ENCODE assay signal across 9 cellular contexts in genomic region chr11:64306876-64307622, GRCh38. TPM values are rescaled to one million over a fixed set of nuclear protein-coding genes. Genes with fewer than 3 reads are reported as not detected.
DNase-seq lines count a peak whose midpoint lies in the region; ATAC-seq and TF ChIP-seq lines count a peak whose summit lies in the region.
"Had no signal": no experiment of that assay in that cellular context is flagged by ENCODE, and none has a peak within 500 bp of the region (broad histone marks: within the 10 kb centered on the region; RNA-seq: fewer than 3 reads in every experiment).

No MANE protein-coding gene starts in this region.

- TF ChIP-seq RAD21 in SK-N-SH (IDR thresholded peaks at IDR 0.05; ENCODE audit: low read length) = no peak

- H3K9me3 ChIP-seq in SK-N-SH = no peaks in the 10 kb centered on the region

- H3K4me3 Mint-ChIP-seq in activated naive CD8-positive, alpha-beta T cell treated with anti-CD3 and anti-CD28 coated beads, Interleukin-2, amount 10 ng/mL, durations not matched to agents 7 days and 5 days = peak overlapping the region; percentile 94

- H3K9ac ChIP-seq in SK-N-SH = peak overlapping the region; percentile 65; the same call in 1 of the 2 replicates

- TF ChIP-seq EP300 in SK-N-SH (IDR thresholded peaks at IDR 0.05; ENCODE audit: borderline replicate concordance in 1 of 2, low read depth in 1 of 2, low read length in 1 of 2) = no peak

- POLR2A ChIA-PET in SK-N-SH (lab: Yijun Ruan, JAX) = interaction anchor here (1.6 kb wide), 1 partner anchor 11 kb away, joined by 9 read pairs; the partner anchor contains the start of gene PRDX5
- POLR2A ChIA-PET in activated naive CD8-positive, alpha-beta T cell treated with anti-CD3 and anti-CD28 coated beads, Interleukin-2, amount 10 ng/mL, durations not matched to agents 7 days and 5 days (lab: Charles Lee) = interaction anchor here (1.0 to 4.6 kb wide), 3 partner anchors 11 to 37 kb away, joined by 6 to 45 read pairs (median 8); partner anchors contain the start of genes PRDX5 and TRMT112

- CTCF ChIA-PET in SK-N-SH (lab: Yijun Ruan, JAX) = interaction anchor here (1.0 to 6.7 kb wide), 3 partner anchors 10 to 24 kb away, joined by 3 to 196 read pairs (median 27); partner anchors contain the start of genes BAD, GPR137, KCNK4 and PRDX5

- no peaks in the 10 kb centered on the region for H3K9me2 ChIP-seq in SK-N-SH

- peak overlapping the region; percentile 88 for H3K27ac Mint-ChIP-seq in activated naive CD8-positive, alpha-beta T cell treated with anti-CD3 and anti-CD28 coated beads, Interleukin-2, amount 10 ng/mL, durations not matched to agents 7 days and 5 days

- peaks cover 12% of the 10 kb centered on the region for H3F3A ChIP-seq in SK-N-SH (replicated peaks; ENCODE audit: insufficient read depth)

- H3K36me3 Mint-ChIP-seq in activated naive CD8-positive, alpha-beta T cell treated with anti-CD3 and anti-CD28 coated beads, Interleukin-2, amount 10 ng/mL, durations not matched to agents 7 days and 5 days = peaks cover 4% of the 10 kb centered on the region

- peaks cover 34% of the 10 kb centered on the region; the same call in 1 of the 2 replicates for H3K79me2 ChIP-seq in SK-N-SH (ENCODE audit: insufficient read depth)

- 70% methylated on average over 9 of the region's 15 CpGs for WGBS in SK-N-SH (ENCODE audit: low lambda C conversion rate)

- H4K20me1 ChIP-seq in SK-N-SH (ENCODE audit: insufficient read depth) = no peaks in the 10 kb centered on the region

- peaks cover under 1% of the 10 kb centered on the region for H3K27me3 Mint-ChIP-seq in activated naive CD8-positive, alpha-beta T cell treated with anti-CD3 and anti-CD28 coated beads, Interleukin-2, amount 10 ng/mL, durations not matched to agents 7 days and 5 days

- H3K4me1 Mint-ChIP-seq in activated naive CD8-positive, alpha-beta T cell treated with anti-CD3 and anti-CD28 coated beads, Interleukin-2, amount 10 ng/mL, durations not matched to agents 7 days and 5 days = peaks cover 22% of the 10 kb centered on the region

- peaks cover 5 to 18% of the 10 kb centered on the region in 2 experiments; a peak in 2 of 4 replicates for H3K4me1 ChIP-seq in SK-N-SH (ENCODE audit: control insufficient read depth in 1 of 2, insufficient read depth in 2 of 2, low read depth in 1 of 2, low read length in 1 of 2)

- H3K27me3 ChIP-seq in SK-N-SH (ENCODE audit: insufficient read depth) (no peaks in the 10 kb centered on the region), layer of hippocampus (ENCODE audit: control insufficient read depth, insufficient read depth, low read length) (no peaks in the 10 kb centered on the region)

- no peak for TF ChIP-seq CTCF in SK-N-SH (IDR thresholded peaks at IDR 0.05)

- DNase-seq in SK-N-SH = no peak
- DNase-seq in activated naive CD8-positive, alpha-beta T cell treated with anti-CD3 and anti-CD28 coated beads, Interleukin-2, amount 10 ng/mL, durations not matched to agents 7 days and 5 days = no peak
- DNase-seq in substantia nigra (lab: John Stamatoyannopoulos, UW) = peak in 23 of 49 donors; percentile 9 to 57 (median 37)
- DNase-seq in RPMI8226 = no peak
- no peak for DNase-seq in NOMO-1 treated with DMSO at 0.1 percent for 48 hours (lab: John Stamatoyannopoulos, UW; ENCODE audit: unreplicated experiment)

- H3K36me3 ChIP-seq in SK-N-SH (replicated peaks in 1 of 2; ENCODE audit: control insufficient read depth in 1 of 2, insufficient read depth in 2 of 2, low read length in 1 of 2) = peaks cover 0 to 2% of the 10 kb centered on the region in 2 experiments

- ATAC-seq in SK-N-SH treated with all-trans-retinoic acid at 6 μM for 48 hours = no peak
- no peak for ATAC-seq in activated naive CD8-positive, alpha-beta T cell treated with anti-CD3 and anti-CD28 coated beads, Interleukin-2, amount 10 ng/mL, durations not matched to agents 7 days and 5 days (ENCODE audit: low read depth)
- ATAC-seq in HG02610 (IDR thresholded peaks at IDR 0.05; ENCODE audit: unreplicated experiment) = no peak

- no peaks in the 10 kb centered on the region for H3K9me3 Mint-ChIP-seq in activated naive CD8-positive, alpha-beta T cell treated with anti-CD3 and anti-CD28 coated beads, Interleukin-2, amount 10 ng/mL, durations not matched to agents 7 days and 5 days

- H3K4me2 ChIP-seq in SK-N-SH = peak overlapping the region; percentile 99

- H3K27ac ChIP-seq in SK-N-SH (ENCODE audit: low read depth in 2 of 2, low read length in 1 of 2) = no peak overlapping the region; a peak in 1 of 4 replicates
- peak overlapping the region; percentile 84 for H3K27ac ChIP-seq in layer of hippocampus (ENCODE audit: low read depth, low read length)
- peak overlapping the region; percentile 69 for H3K27ac ChIP-seq in substantia nigra (ENCODE audit: low read depth, low read length, poor library complexity, severe bottlenecking)

- peak overlapping the region; percentile 65 to 78 for H3K4me3 ChIP-seq in SK-N-SH (ENCODE audit: low read depth in 2 of 2, low read length in 1 of 2)

- H2AFZ ChIP-seq in SK-N-SH (ENCODE audit: low read depth) = no peak overlapping the region

TF ChIP-seq in SK-N-SH, 30 proteins besides CTCF, POLR2A, EP300 and RAD21 (continues in another document):
- TF ChIP-seq ELF1 (IDR thresholded peaks at IDR 0.05) = no peak
- no peak for TF ChIP-seq IRF3 (IDR thresholded peaks at IDR 0.05; ENCODE audit: low read depth, low read length)
- TF ChIP-seq TAF1 (IDR thresholded peaks at IDR 0.05; ENCODE audit: borderline replicate concordance, low read depth, low read length) = no peak
- no peak for TF ChIP-seq JUND (IDR thresholded peaks at IDR 0.05)
- no peak for TF ChIP-seq TCF12 (IDR thresholded peaks at IDR 0.05)
- TF ChIP-seq YY1 (IDR thresholded peaks at IDR 0.05; ENCODE audit: low read depth) = no peak
- no peak for TF ChIP-seq MEF2A (IDR thresholded peaks at IDR 0.05; ENCODE audit: borderline replicate concordance, low read depth)
- no peak for TF ChIP-seq SMC3 (IDR thresholded peaks at IDR 0.05; ENCODE audit: low read depth, low read length)

TF ChIP-seq in SK-N-SH treated with all-trans-retinoic acid at 6 μM for 48 hours, 23 proteins besides CTCF, POLR2A, EP300 and RAD21:
- TF ChIP-seq RARB (CRISPR knock-in tag; IDR thresholded peaks at IDR 0.05) (no peak), CSRNP3 (CRISPR knock-in tag; IDR thresholded peaks at IDR 0.05) (no peak), GLIS3 (CRISPR knock-in tag; IDR thresholded peaks at IDR 0.05) (no peak), OSR1 (CRISPR knock-in tag; IDR thresholded peaks at IDR 0.05) (no peak), ZNF565 (CRISPR knock-in tag; conservative IDR thresholded peaks at IDR 0.05; ENCODE audit: low read depth) (no peak), TOX (CRISPR knock-in tag; IDR thresholded peaks at IDR 0.05; ENCODE audit: borderline replicate concordance) (no peak)

RNA-seq across cellular contexts. Expression of gene ESRRA, which starts 1.7 kb away (rescaled TPM):
- polyA plus RNA-seq in SK-N-SH (2012; rRNA removed) = 27.8 and 31.7 TPM in 2 replicates
- 24.0 and 31.6 TPM in 2 replicates for polyA plus RNA-seq in SK-N-SH (2012; cell fraction: cytosol; rRNA removed)
- 42.5 and 71.4 TPM in 2 replicates for polyA plus RNA-seq in SK-N-SH (2012; cell fraction: nucleus; rRNA removed)
- 10 to 100 TPM; 33.9 to 35.1 TPM for total RNA-seq in activated naive CD8-positive, alpha-beta T cell treated with anti-CD3 and anti-CD28 coated beads, Interleukin-2, amount 10 ng/mL, durations not matched to agents 7 days and 5 days

RNA-seq across cellular contexts. Expression of gene CATSPERZ, which starts 6.9 kb away (rescaled TPM):
- polyA plus RNA-seq in SK-N-SH (2012; rRNA removed) = 0.54 and 0.67 TPM in 2 replicates
- polyA plus RNA-seq in SK-N-SH (2012; cell fraction: cytosol; rRNA removed) = 0.26 and 0.49 TPM in 2 replicates
- polyA plus RNA-seq in SK-N-SH (2012; cell fraction: nucleus; rRNA removed) = 2.4 and 5.9 TPM in 2 replicates
- total RNA-seq in activated naive CD8-positive, alpha-beta T cell treated with anti-CD3 and anti-CD28 coated beads, Interleukin-2, amount 10 ng/mL, durations not matched to agents 7 days and 5 days = not detected
- total RNA-seq: T-helper 2 cell treated with Interferon-gamma antibody and Interleukin-4, amounts not matched to agents 100 ng/mL and 5 ng/mL, for 36 hours had no signal

RNA-seq across cellular contexts. Expression of gene TRMT112, which starts 10.3 kb away (rescaled TPM):
- 649 and 699 TPM in 2 replicates for polyA plus RNA-seq in SK-N-SH (2012; rRNA removed)
- polyA plus RNA-seq in SK-N-SH (2012; cell fraction: cytosol; rRNA removed) = 528 and 601 TPM in 2 replicates
- 225 and 384 TPM in 2 replicates for polyA plus RNA-seq in SK-N-SH (2012; cell fraction: nucleus; rRNA removed)
- total RNA-seq in activated naive CD8-positive, alpha-beta T cell treated with anti-CD3 and anti-CD28 coated beads, Interleukin-2, amount 10 ng/mL, durations not matched to agents 7 days and 5 days = 100 to 1,000 TPM; 140 to 151 TPM

RNA-seq across cellular contexts. Expression of gene PRDX5, which starts 10.9 kb away (rescaled TPM):
- 875 and 1,000 TPM in 2 replicates for polyA plus RNA-seq in SK-N-SH (2012; rRNA removed)
- polyA plus RNA-seq in SK-N-SH (2012; cell fraction: cytosol; rRNA removed) = 911 and 944 TPM in 2 replicates
- 283 and 326 TPM in 2 replicates for polyA plus RNA-seq in SK-N-SH (2012; cell fraction: nucleus; rRNA removed)
- 10 to 100 TPM; 85.1 to 91.2 TPM for total RNA-seq in activated naive CD8-positive, alpha-beta T cell treated with anti-CD3 and anti-CD28 coated beads, Interleukin-2, amount 10 ng/mL, durations not matched to agents 7 days and 5 days

RNA-seq across cellular contexts. Expression of gene KCNK4, which starts 15.9 kb away (rescaled TPM):
- 0.13 and 0.16 TPM in 2 replicates for polyA plus RNA-seq in SK-N-SH (2012; rRNA removed)
- polyA plus RNA-seq in SK-N-SH (2012; cell fraction: cytosol; rRNA removed) = 0.24 TPM in 1 of 2 replicates, not detected in the other
- 0.93 and 1.1 TPM in 2 replicates for polyA plus RNA-seq in SK-N-SH (2012; cell fraction: nucleus; rRNA removed)
- not detected for total RNA-seq in activated naive CD8-positive, alpha-beta T cell treated with anti-CD3 and anti-CD28 coated beads, Interleukin-2, amount 10 ng/mL, durations not matched to agents 7 days and 5 days
- total RNA-seq: T-helper 2 cell treated with Interferon-gamma antibody and Interleukin-4, amounts not matched to agents 100 ng/mL and 5 ng/mL, for 36 hours had no signal

Comparison
In these comparisons a context has a peak if more than half of its experiments do, and no peak if none do; other contexts are left out.
1. H3K27ac ChIP-seq: peak in layer of hippocampus (single experiment) and substantia nigra (single experiment); none in SK-N-SH (0 of 2).